1 cellular context compared by ENCODE assay signal in genomic region chrX:31331928-31332327, GRCh38.
A peak's percentile ranks its signal among the peaks of the same experiment; 100 is the strongest.
TF ChIP-seq lines count a peak whose summit lies in the region.

No MANE protein-coding gene starts in this region.

TF ChIP-seq in K562, 482 proteins besides CTCF, POLR2A, EP300 and RAD21 (continued from another document):
- TF ChIP-seq SIN3B (IDR thresholded peaks at IDR 0.05; ENCODE audit: low read depth) (no peak), ZNF780A (CRISPR knock-in tag; IDR thresholded peaks at IDR 0.05) (no peak), NKRF (IDR thresholded peaks at IDR 0.05; ENCODE audit: borderline replicate concordance) (no peak), AFF1 (IDR thresholded peaks at IDR 0.05; ENCODE audit: low read depth in 1 of 2, partially characterized antibody in 2 of 2) (no peak), ZBTB12 (CRISPR knock-in tag; IDR thresholded peaks at IDR 0.05) (no peak), ZNF507 (tag; conservative IDR thresholded peaks at IDR 0.05) (no peak), ZBTB40 (IDR thresholded peaks at IDR 0.05) (no peak), ZBTB40 (CRISPR knock-in tag; IDR thresholded peaks at IDR 0.05) (no peak), ZNF133 (CRISPR knock-in tag; IDR thresholded peaks at IDR 0.05) (no peak), MAZ (CRISPR knock-in tag; conservative IDR thresholded peaks at IDR 0.05 in 1 of 2, IDR thresholded peaks at IDR 0.05 in 1 of 2) (no peak), FOXM1 (IDR thresholded peaks at IDR 0.05; ENCODE audit: low read depth) (no peak), FOXM1 (CRISPR knock-in tag; IDR thresholded peaks at IDR 0.05; ENCODE audit: low read depth) (no peak), ZNF639 (CRISPR knock-in tag; conservative IDR thresholded peaks at IDR 0.05 in 1 of 2, IDR thresholded peaks at IDR 0.05 in 1 of 2) (no peak), BMI1 (IDR thresholded peaks at IDR 0.05; ENCODE audit: low read length) (no peak), ELF1 (tag; IDR thresholded peaks at IDR 0.05) (no peak), PHF21A (IDR thresholded peaks at IDR 0.05; ENCODE audit: borderline replicate concordance, low read depth) (no peak), TFE3 (CRISPR knock-in tag; IDR thresholded peaks at IDR 0.05) (peak; percentile 34), ARID2 (IDR thresholded peaks at IDR 0.05) (no peak), CREB1 (IDR thresholded peaks at IDR 0.05) (no peak), CREB1 (CRISPR knock-in tag; IDR thresholded peaks at IDR 0.05) (no peak)
